Comparison of ENCODE assay signal across 15 cellular contexts in genomic region chr13:99363949-99364348, GRCh38. TPM values are rescaled to one million over a fixed set of nuclear protein-coding genes. Genes with fewer than 3 reads are reported as not detected.
DNase-seq lines count a peak whose midpoint lies in the region; ATAC-seq, FAIRE-seq and TF ChIP-seq lines count a peak whose summit lies in the region.
"Had no signal": no experiment of that assay in that cellular context is flagged by ENCODE, and none has a peak within 500 bp of the region (broad histone marks: within the 10 kb centered on the region; RNA-seq: fewer than 3 reads in every experiment).

No MANE protein-coding gene starts in this region.

- FAIRE-seq in GM19239 (lab: Jason Lieb, UNC) = peak; percentile 88

- no peaks in the 10 kb centered on the region for H3K36me3 ChIP-seq in CD8-positive, alpha-beta memory T cell (ENCODE audit: insufficient read depth, low read length)
- H3K36me3 ChIP-seq in suprapubic skin = peaks cover 29% of the 10 kb centered on the region
- H3K36me3 ChIP-seq: colonic mucosa had no signal

- no peak for DNase-seq in CD8-positive, alpha-beta memory T cell
- DNase-seq in GM19239 (ENCODE audit: insufficient read length, low spot score) (no peak), GM10266 (ENCODE audit: extremely low spot score) (no peak), middle frontal gyrus (ENCODE audit: extremely low spot score, low spot score) (no peak), suprapubic skin (ENCODE audit: low spot score in 2 of 2) (no peak)
- no peak for DNase-seq in activated naive CD8-positive, alpha-beta T cell treated with anti-CD3 and anti-CD28 coated beads, Interleukin-2, amount 50 U/mL, for 24 hours
- DNase-seq: activated CD4-positive, alpha-beta T cell treated with anti-CD3 and anti-CD28 coated beads for 4 hours; colonic mucosa; midbrain; stimulated activated CD4-positive, alpha-beta T cell treated with anti-CD3 and anti-CD28 coated beads, Interleukin-2, amount 100 ng/mL, for 24 hours; stimulated activated naive CD4-positive, alpha-beta T cell had no signal

- CTCF ChIA-PET in CD8-positive, alpha-beta memory T cell (lab: Charles Lee) = interaction anchor here (1.1 kb wide), 1 partner anchor 94 kb away, joined by 3 read pairs; no protein-coding TSS in a partner anchor

- no peaks in the 10 kb centered on the region for H3K27me3 ChIP-seq in CD8-positive, alpha-beta memory T cell (ENCODE audit: insufficient read depth, low read length, poor library complexity, severe bottlenecking)
- H3K27me3 ChIP-seq in suprapubic skin = no peaks in the 10 kb centered on the region
- H3K27me3 ChIP-seq: colonic mucosa had no signal

- no peak for TF ChIP-seq POLR2A in suprapubic skin (IDR thresholded peaks at IDR 0.05)

- peaks cover 85 to 99% (median 97%) of the 10 kb centered on the region in 3 donors for H3K4me1 Mint-ChIP-seq in CD8-positive, alpha-beta memory T cell
- peaks cover 93% of the 10 kb centered on the region for H3K4me1 Mint-ChIP-seq in activated naive CD8-positive, alpha-beta T cell treated with anti-CD3 and anti-CD28 coated beads, Interleukin-2, amount 50 U/mL, for 24 hours

- POLR2A ChIA-PET in CD8-positive, alpha-beta memory T cell (lab: Charles Lee) = no interaction called here

- H3K9me3 ChIP-seq in CD8-positive, alpha-beta memory T cell (ENCODE audit: low read length) = no peaks in the 10 kb centered on the region
- H3K9me3 ChIP-seq in suprapubic skin = no peaks in the 10 kb centered on the region
- H3K9me3 ChIP-seq: colonic mucosa had no signal

- TF ChIP-seq CTCF in GM10266 (IDR thresholded peaks at IDR 0.05; ENCODE audit: control insufficient read depth, insufficient read depth, low read depth, missing control alignments) = no peak
- no peak for TF ChIP-seq CTCF in suprapubic skin (IDR thresholded peaks at IDR 0.05)

- peaks cover 2 to 52% (median 27%) of the 10 kb centered on the region in 3 donors for H3K36me3 Mint-ChIP-seq in CD8-positive, alpha-beta memory T cell
- peaks cover 45% of the 10 kb centered on the region for H3K36me3 Mint-ChIP-seq in activated naive CD8-positive, alpha-beta T cell treated with anti-CD3 and anti-CD28 coated beads, Interleukin-2, amount 50 U/mL, for 24 hours (ENCODE audit: low read depth)

- H3K27ac ChIP-seq in CD8-positive, alpha-beta memory T cell (ENCODE audit: low read depth, low read length) = no peak overlapping the region
- H3K27ac ChIP-seq in suprapubic skin = no peak overlapping the region
- H3K27ac ChIP-seq: colonic mucosa, HL-60 had no signal

- no peaks in the 10 kb centered on the region for H3K27me3 Mint-ChIP-seq in CD8-positive, alpha-beta memory T cell
- no peaks in the 10 kb centered on the region for H3K27me3 Mint-ChIP-seq in activated naive CD8-positive, alpha-beta T cell treated with anti-CD3 and anti-CD28 coated beads, Interleukin-2, amount 50 U/mL, for 24 hours

- 94% methylated on average over 1 of the region's 1 CpG for WGBS in suprapubic skin

- ATAC-seq in HG02798 (IDR thresholded peaks at IDR 0.05; ENCODE audit: poor library complexity, unreplicated experiment) = peak; percentile 53
- no peak for ATAC-seq in activated naive CD8-positive, alpha-beta T cell treated with anti-CD3 and anti-CD28 coated beads, Interleukin-2, amount 50 U/mL, for 24 hours
- ATAC-seq in HG03039 (IDR thresholded peaks at IDR 0.05; ENCODE audit: unreplicated experiment) = no peak
- ATAC-seq: HCT116 had no signal

- no peaks in the 10 kb centered on the region for H3K9me3 Mint-ChIP-seq in CD8-positive, alpha-beta memory T cell
- no peaks in the 10 kb centered on the region for H3K9me3 Mint-ChIP-seq in activated naive CD8-positive, alpha-beta T cell treated with anti-CD3 and anti-CD28 coated beads, Interleukin-2, amount 50 U/mL, for 24 hours

- H3K4me3 Mint-ChIP-seq in CD8-positive, alpha-beta memory T cell = peak overlapping the region in 3 of 7 donors; percentile 5 to 55 (median 32)
- no peak overlapping the region for H3K4me3 Mint-ChIP-seq in activated naive CD8-positive, alpha-beta T cell treated with anti-CD3 and anti-CD28 coated beads, Interleukin-2, amount 50 U/mL, for 24 hours

- no peak overlapping the region for H3K4me3 ChIP-seq in CD8-positive, alpha-beta memory T cell (ENCODE audit: low read length)
- no peak overlapping the region for H3K4me3 ChIP-seq in suprapubic skin
- H3K4me3 ChIP-seq: colonic mucosa had no signal

- TF ChIP-seq EP300 in suprapubic skin (IDR thresholded peaks at IDR 0.05) = no peak

- H3K27ac Mint-ChIP-seq in CD8-positive, alpha-beta memory T cell = peak overlapping the region; percentile 70 to 99 (median 90)
- H3K27ac Mint-ChIP-seq in activated naive CD8-positive, alpha-beta T cell treated with anti-CD3 and anti-CD28 coated beads, Interleukin-2, amount 50 U/mL, for 24 hours = peak overlapping the region; percentile 75

- H3K4me1 ChIP-seq in CD8-positive, alpha-beta memory T cell (ENCODE audit: insufficient read depth, low read length) = peaks cover 94% of the 10 kb centered on the region
- H3K4me1 ChIP-seq in suprapubic skin = no peaks in the 10 kb centered on the region
- H3K4me1 ChIP-seq: colonic mucosa had no signal

RNA-seq across cellular contexts. Expression of gene GPR183, which starts 56.8 kb away (rescaled TPM):
- 10 to 100 TPM; 61.5 to 62.8 TPM for total RNA-seq in CD8-positive, alpha-beta memory T cell
- polyA plus RNA-seq in CD8-positive, alpha-beta memory T cell = 232 TPM
- 1 to 10 TPM; 2.3 to 7.0 (median 4.4) TPM for total RNA-seq in suprapubic skin

Comparison
In these comparisons a context has a peak if more than half of its experiments do, and no peak if none do; other contexts are left out.
1. RNA of gene GPR183, which starts 56.8 kb away (total RNA-seq): 61.5 to 62.8 TPM in CD8-positive, alpha-beta memory T cell; 2.3 to 7.0 TPM in suprapubic skin; every median in the first group is over 4 times any median in the second.